In genomic region chr3:47370887-47371697, GRCh38 we compare ENCODE assay signal across 1 cellular context.
TF ChIP-seq lines count a peak whose summit lies in the region.

No MANE protein-coding gene starts in this region.

TF ChIP-seq in H1, 55 proteins besides CTCF, POLR2A, EP300 and RAD21 (continued from another document):
- TF ChIP-seq CHD7 (IDR thresholded peaks at IDR 0.05; ENCODE audit: insufficient replicate concordance, low read length) = no peak
- no peak for TF ChIP-seq BACH1 (IDR thresholded peaks at IDR 0.05; ENCODE audit: low read length)
- TF ChIP-seq RNF2 (IDR thresholded peaks at IDR 0.05; ENCODE audit: borderline replicate concordance, low read depth, low read length, missing control alignments, poor library complexity, severe bottlenecking) = no peak
